In the genomic region with DNA sequence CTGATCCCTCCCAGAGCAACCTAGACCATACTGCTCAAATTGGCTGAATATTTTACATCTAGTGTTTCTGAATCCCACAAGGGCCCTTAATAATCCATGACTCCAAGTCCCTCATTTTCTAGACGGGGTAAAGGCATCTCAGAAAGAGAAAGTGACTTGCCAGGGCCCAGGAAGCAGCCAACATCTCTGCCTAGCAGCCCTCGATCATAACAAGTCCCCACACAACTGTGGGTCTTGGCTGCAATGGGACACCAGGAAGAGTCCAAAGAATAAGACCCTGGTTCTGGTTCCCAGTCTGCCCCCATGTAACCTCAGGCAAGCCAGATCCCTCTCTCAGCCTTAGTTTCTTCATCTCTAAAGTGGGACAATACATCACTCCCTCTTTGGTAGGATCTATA, we compare ENCODE assay signal across 10 cellular contexts. TPM values are rescaled to one million over a fixed set of nuclear protein-coding genes. Genes with fewer than 3 reads are reported as not detected.
DNase-seq lines count a peak whose midpoint lies in the region; ATAC-seq, FAIRE-seq and TF ChIP-seq lines count a peak whose summit lies in the region.
"Had no signal": no experiment of that assay in that cellular context is flagged by ENCODE, and none has a peak within 500 bp of the region (broad histone marks: within the 10 kb centered on the region; RNA-seq: fewer than 3 reads in every experiment).

No MANE protein-coding gene starts in this region.

- peaks cover 87 to 98% of the 10 kb centered on the region in 2 donors for H3K4me1 ChIP-seq in naive thymus-derived CD4-positive, alpha-beta T cell (ENCODE audit: control insufficient read depth in 2 of 2, insufficient read depth in 2 of 2, low read length in 2 of 2)
- H3K4me1 ChIP-seq in kidney (ENCODE audit: control insufficient read depth in 1 of 2, insufficient read depth in 1 of 2, low read depth in 1 of 2, low read length in 2 of 2), result peaks cover 27 to 38% of the 10 kb centered on the region in 2 donors

- H3K27me3 Mint-ChIP-seq in activated naive CD4-positive, alpha-beta T cell treated with anti-CD3 and anti-CD28 coated beads, Interleukin-2, amount 50 U/mL, for 24 hours, result no peaks in the 10 kb centered on the region
- no peaks in the 10 kb centered on the region for H3K27me3 Mint-ChIP-seq in naive thymus-derived CD4-positive, alpha-beta T cell
- H3K27me3 Mint-ChIP-seq in type B pancreatic cell, result no peaks in the 10 kb centered on the region

- H3K27me3 ChIP-seq in brain microvascular endothelial cell (replicated peaks), result no peaks in the 10 kb centered on the region
- H3K27me3 ChIP-seq in naive thymus-derived CD4-positive, alpha-beta T cell (ENCODE audit: control insufficient read depth in 2 of 2, insufficient read depth in 2 of 2, low read length in 2 of 2), result no peaks in the 10 kb centered on the region

- H3K27ac Mint-ChIP-seq in activated naive CD4-positive, alpha-beta T cell treated with anti-CD3 and anti-CD28 coated beads, Interleukin-2, amount 50 U/mL, for 24 hours, result peak overlapping the region; percentile 92
- H3K27ac Mint-ChIP-seq in naive thymus-derived CD4-positive, alpha-beta T cell, result peak overlapping the region; percentile 91 to 99 (median 97)
- peak overlapping the region; percentile 90 for H3K27ac Mint-ChIP-seq in type B pancreatic cell

- peaks cover 27% of the 10 kb centered on the region for H3K36me3 ChIP-seq in brain microvascular endothelial cell (replicated peaks)
- H3K36me3 ChIP-seq in naive thymus-derived CD4-positive, alpha-beta T cell (ENCODE audit: control insufficient read depth in 2 of 3, insufficient read depth in 3 of 3, low read length in 3 of 3), result peaks cover 8 to 13% (median 12%) of the 10 kb centered on the region in 3 experiments
- H3K36me3 ChIP-seq in kidney (ENCODE audit: control insufficient read depth in 1 of 2, insufficient read depth in 2 of 2, low read length in 2 of 2), result peaks cover 0 to under 1% of the 10 kb centered on the region in 2 donors

- FAIRE-seq in kidney (lab: Jason Lieb, UNC), result no peak
- FAIRE-seq: bronchial epithelial cell had no signal

- POLR2A ChIA-PET in naive thymus-derived CD4-positive, alpha-beta T cell (lab: Charles Lee), result interaction anchor here (1.3 to 33.3 kb wide), 5 partner anchors 4 to 72 kb away, joined by 4 to 760 read pairs (median 5); a partner anchor contains a TSS
- POLR2A ChIA-PET in RWPE1 (lab: Yijun Ruan, JAX; ENCODE audit: low non-redundant PET), result interaction anchor here (0.5 kb wide), 1 partner anchor 675 kb away, joined by 3 read pairs; no protein-coding TSS in a partner anchor

- CTCF ChIA-PET in naive thymus-derived CD4-positive, alpha-beta T cell (lab: Charles Lee), result interaction anchor here (0.8 to 5.4 kb wide), 5 partner anchors 9 to 58 kb away, joined by 4 to 44 read pairs (median 14); no protein-coding TSS in a partner anchor
- CTCF ChIA-PET in RWPE1 (lab: Yijun Ruan, JAX), result interaction anchor here (1.1 to 1.6 kb wide), 2 partner anchors 25 to 36 kb away, joined by 5 to 10 read pairs; no protein-coding TSS in a partner anchor

- intact Hi-C loops in naive thymus-derived CD4-positive, alpha-beta T cell (cut with micrococcal nuclease), result loop anchor here (2.0 to 5.0 kb wide), 10 partner anchors 56 to 1150 kb away; a partner anchor contains a TSS
- intact Hi-C loops in kidney (cut with DNase I), result no loop called here

- H3K9ac ChIP-seq in kidney (ENCODE audit: low read length in 2 of 2), result peak overlapping the region in 1 of 2 donors; percentile 30

- peaks cover 99% of the 10 kb centered on the region for H3K4me1 Mint-ChIP-seq in activated naive CD4-positive, alpha-beta T cell treated with anti-CD3 and anti-CD28 coated beads, Interleukin-2, amount 50 U/mL, for 24 hours
- H3K4me1 Mint-ChIP-seq in naive thymus-derived CD4-positive, alpha-beta T cell, result peaks cover 76 to 99% (median 90%) of the 10 kb centered on the region in 7 donors
- H3K4me1 Mint-ChIP-seq in type B pancreatic cell (ENCODE audit: unreplicated experiment), result peaks cover 49% of the 10 kb centered on the region

- H3K4me3 Mint-ChIP-seq in activated naive CD4-positive, alpha-beta T cell treated with anti-CD3 and anti-CD28 coated beads, Interleukin-2, amount 50 U/mL, for 24 hours, result peak overlapping the region; percentile 69
- peak overlapping the region; percentile 70 to 97 (median 86) for H3K4me3 Mint-ChIP-seq in naive thymus-derived CD4-positive, alpha-beta T cell
- H3K4me3 Mint-ChIP-seq in type B pancreatic cell, result peak overlapping the region; percentile 79

- peaks cover 9% of the 10 kb centered on the region for H3K36me3 Mint-ChIP-seq in activated naive CD4-positive, alpha-beta T cell treated with anti-CD3 and anti-CD28 coated beads, Interleukin-2, amount 50 U/mL, for 24 hours
- H3K36me3 Mint-ChIP-seq in naive thymus-derived CD4-positive, alpha-beta T cell, result peaks cover 0 to 57% (median 28%) of the 10 kb centered on the region in 5 donors
- H3K36me3 Mint-ChIP-seq in type B pancreatic cell, result peaks cover 8% of the 10 kb centered on the region

- no peaks in the 10 kb centered on the region for H3K9me3 Mint-ChIP-seq in activated naive CD4-positive, alpha-beta T cell treated with anti-CD3 and anti-CD28 coated beads, Interleukin-2, amount 50 U/mL, for 24 hours
- peaks cover 0 to 1% (median 0%) of the 10 kb centered on the region in 11 donors for H3K9me3 Mint-ChIP-seq in naive thymus-derived CD4-positive, alpha-beta T cell
- no peaks in the 10 kb centered on the region for H3K9me3 Mint-ChIP-seq in type B pancreatic cell

- in situ Hi-C loops in brain microvascular endothelial cell (cut with HindIII; ENCODE audit: low pct_ligation_motif_present, low sequenced_read_pairs), result no loop called here

- peak overlapping the region; percentile 32 for H3K27ac ChIP-seq in brain microvascular endothelial cell
- peak overlapping the region; percentile 92 for H3K27ac ChIP-seq in naive thymus-derived CD4-positive, alpha-beta T cell (ENCODE audit: low read depth, low read length)
- H3K27ac ChIP-seq in kidney (ENCODE audit: low read depth in 2 of 2, low read length in 2 of 2), result peak overlapping the region in 1 of 2 donors; percentile 33
- no peak overlapping the region for H3K27ac ChIP-seq in RWPE1

- TF ChIP-seq CTCF in brain microvascular endothelial cell (IDR thresholded peaks at IDR 0.05; ENCODE audit: low read depth, low read length, missing control alignments), result no peak
- no peak for TF ChIP-seq CTCF in type B pancreatic cell (conservative IDR thresholded peaks at IDR 0.05)
- TF ChIP-seq CTCF in kidney (IDR thresholded peaks at IDR 0.05; ENCODE audit: borderline replicate concordance, extremely low read depth, insufficient read depth), result no peak
- no peak for TF ChIP-seq CTCF in RWPE1 (conservative IDR thresholded peaks at IDR 0.05; ENCODE audit: low read depth)

- ATAC-seq in naive thymus-derived CD4-positive, alpha-beta T cell, result no peak
- no peak for ATAC-seq in HG02840 (IDR thresholded peaks at IDR 0.05; ENCODE audit: low FRiP score, unreplicated experiment)

- H3K4me3 ChIP-seq in brain microvascular endothelial cell (ENCODE audit: low read depth, low read length), result no peak overlapping the region
- peak overlapping the region; percentile 44 for H3K4me3 ChIP-seq in naive thymus-derived CD4-positive, alpha-beta T cell (ENCODE audit: low read length)
- no peak overlapping the region for H3K4me3 ChIP-seq in kidney (ENCODE audit: low read length in 2 of 2)

- no peaks in the 10 kb centered on the region for H3K9me3 ChIP-seq in naive thymus-derived CD4-positive, alpha-beta T cell (ENCODE audit: control insufficient read depth in 2 of 3, low read length in 3 of 3)
- H3K9me3 ChIP-seq in kidney (ENCODE audit: control insufficient read depth in 1 of 2, low read length in 2 of 2), result no peaks in the 10 kb centered on the region

- no peak for DNase-seq in activated naive CD4-positive, alpha-beta T cell treated with anti-CD3 and anti-CD28 coated beads, Interleukin-2, amount 50 U/mL, for 16 hours
- DNase-seq in brain microvascular endothelial cell (no peak), type B pancreatic cell (ENCODE audit: extremely low spot score, unreplicated experiment) (no peak), kidney (no peak), RWPE1 (ENCODE audit: low spot score) (no peak)
- peak in 4 of 9 donors; percentile 21 to 26 (median 22) for DNase-seq in naive thymus-derived CD4-positive, alpha-beta T cell
- DNase-seq: NCI-H1417 treated with DMSO at 0.1 percent for 48 hours had no signal

RNA-seq across cellular contexts. Expression of a gene that starts 6.3 kb away (rescaled TPM):
- 100 to 1,000 TPM; 212 to 512 (median 272) TPM for total RNA-seq in naive thymus-derived CD4-positive, alpha-beta T cell
- 100 to 1,000 TPM; 272 to 295 TPM for polyA plus RNA-seq in naive thymus-derived CD4-positive, alpha-beta T cell
- total RNA-seq in type B pancreatic cell (ENCODE audit: low replicate concordance) (42.8 and 200 TPM in 2 replicates), kidney (107 TPM)
- polyA plus RNA-seq in kidney (ENCODE audit: insufficient read depth, low read depth, low replicate concordance), result 183 TPM
